In genomic region chr3:880371-880770, GRCh38 we compare ENCODE assay signal across 16 cellular contexts.
DNase-seq lines count a peak whose midpoint lies in the region; TF ChIP-seq lines count a peak whose summit lies in the region.
"Had no signal": no experiment of that assay in that cellular context is flagged by ENCODE, and none has a peak within 500 bp of the region (broad histone marks: within the 10 kb centered on the region; RNA-seq: fewer than 3 reads in every experiment).

No MANE protein-coding gene starts in this region.

- H3K27me3 ChIP-seq in endodermal cell (ENCODE audit: control insufficient read depth, insufficient read depth, low read length, poor library complexity, severe bottlenecking), result no peaks in the 10 kb centered on the region
- no peaks in the 10 kb centered on the region for H3K27me3 ChIP-seq in CD4-positive, alpha-beta memory T cell (ENCODE audit: insufficient read depth, low read length)

- no peak overlapping the region for H3K9ac ChIP-seq in endodermal cell (ENCODE audit: extremely low read depth, low read length, poor library complexity, severe bottlenecking)

- DNase-seq in NCI-H82 (lab: John Stamatoyannopoulos, UW) (peak; percentile 90), endodermal cell (no peak), retina (peak; percentile 5), immature natural killer cell (no peak), AML-193 (lab: John Stamatoyannopoulos, UW) (no peak)
- no peak for DNase-seq in CD4-positive, alpha-beta memory T cell
- DNase-seq: ACHN; CD4-positive, alpha-beta T cell; DMS 273 treated with DMSO at 0.1 percent for 48 hours; DMS53; DND-41; EL; HCEC 1CT had no signal

- H3K9me3 Mint-ChIP-seq in endodermal cell (peaks cover 8% of the 10 kb centered on the region), immature natural killer cell (peaks cover 11 to 43% (median 20%) of the 10 kb centered on the region in 6 donors)
- H3K9me3 Mint-ChIP-seq in CD4-positive, alpha-beta memory T cell, result peaks cover 0 to 9% (median 3%) of the 10 kb centered on the region in 8 donors

- H3K36me3 Mint-ChIP-seq in endodermal cell (ENCODE audit: low read depth), result no peaks in the 10 kb centered on the region
- H3K36me3 Mint-ChIP-seq in immature natural killer cell, result peaks cover 0 to 5% (median 0%) of the 10 kb centered on the region in 3 donors
- no peaks in the 10 kb centered on the region for H3K36me3 Mint-ChIP-seq in CD4-positive, alpha-beta memory T cell

- no peaks in the 10 kb centered on the region for H3K4me1 ChIP-seq in endodermal cell (ENCODE audit: control insufficient read depth, insufficient read depth, low read length)
- H3K4me1 ChIP-seq in CD4-positive, alpha-beta memory T cell (ENCODE audit: insufficient read depth, low read length), result no peaks in the 10 kb centered on the region

- H3K27ac Mint-ChIP-seq in endodermal cell (peak overlapping the region; percentile 80), immature natural killer cell (no peak overlapping the region)
- H3K27ac Mint-ChIP-seq in CD4-positive, alpha-beta memory T cell, result no peak overlapping the region
- H3K27ac Mint-ChIP-seq: CD4-positive, alpha-beta T cell had no signal

- H3K4me3 Mint-ChIP-seq in endodermal cell (no peak overlapping the region), immature natural killer cell (no peak overlapping the region)
- H3K4me3 Mint-ChIP-seq in CD4-positive, alpha-beta memory T cell, result no peak overlapping the region
- H3K4me3 Mint-ChIP-seq: CD4-positive, alpha-beta T cell had no signal

- CTCF ChIA-PET in CD4-positive, alpha-beta memory T cell (lab: Charles Lee; ENCODE audit: partially characterized antibody), result no interaction called here

- H3K27me3 Mint-ChIP-seq in endodermal cell (ENCODE audit: insufficient read depth) (peaks cover 24% of the 10 kb centered on the region), immature natural killer cell (ENCODE audit: low read depth in 3 of 3) (peaks cover 0 to under 1% (median 0%) of the 10 kb centered on the region in 3 donors)
- no peaks in the 10 kb centered on the region for H3K27me3 Mint-ChIP-seq in CD4-positive, alpha-beta memory T cell
- H3K27me3 Mint-ChIP-seq: CD4-positive, alpha-beta T cell had no signal

- H3K4me1 Mint-ChIP-seq in endodermal cell (peaks cover 27% of the 10 kb centered on the region), immature natural killer cell (no peaks in the 10 kb centered on the region)
- H3K4me1 Mint-ChIP-seq in CD4-positive, alpha-beta memory T cell, result no peaks in the 10 kb centered on the region

- H3K36me3 ChIP-seq in endodermal cell (ENCODE audit: control insufficient read depth, insufficient read depth, low read length), result no peaks in the 10 kb centered on the region
- H3K36me3 ChIP-seq in CD4-positive, alpha-beta memory T cell (ENCODE audit: insufficient read depth, low read length), result no peaks in the 10 kb centered on the region

- peaks cover 77% of the 10 kb centered on the region for H3K9me3 ChIP-seq in endodermal cell (ENCODE audit: control insufficient read depth, low read length)
- H3K9me3 ChIP-seq in CD4-positive, alpha-beta memory T cell (ENCODE audit: control insufficient read depth in 1 of 2, low read length in 2 of 2), result peaks cover 0 to 3% of the 10 kb centered on the region in 2 donors

- WGBS in endodermal cell (ENCODE audit: insufficient coverage in 1 of 2, insufficient read length in 1 of 2), 2 experiments, result 85 to 90% methylated on average over 2 to 3 of the region's 3 CpGs

- POLR2A ChIA-PET in CD4-positive, alpha-beta memory T cell (lab: Charles Lee; ENCODE audit: partially characterized antibody), result no interaction called here

- no peak overlapping the region for H3K27ac ChIP-seq in endodermal cell (ENCODE audit: low read depth, low read length)
- no peak overlapping the region for H3K27ac ChIP-seq in CD4-positive, alpha-beta memory T cell (ENCODE audit: low read depth, low read length)
- H3K27ac ChIP-seq: C4-2B, HL-60 had no signal

- intact Hi-C loops in CD4-positive, alpha-beta memory T cell (cut with micrococcal nuclease), result no loop called here

- H3K4me3 ChIP-seq in endodermal cell (ENCODE audit: low read length), result no peak overlapping the region
- no peak overlapping the region for H3K4me3 ChIP-seq in CD4-positive, alpha-beta memory T cell (ENCODE audit: low read length in 2 of 2)
- H3K4me3 ChIP-seq: GM12878 had no signal

- TF ChIP-seq CTCF in endodermal cell (conservative IDR thresholded peaks at IDR 0.05), result no peak

Comparison
In these comparisons a context has a peak if more than half of its experiments do, and no peak if none do; other contexts are left out.
1. DNase-seq: peak in NCI-H82 (single experiment) and retina (single experiment); none in endodermal cell (single experiment), immature natural killer cell (0 of 3), CD4-positive, alpha-beta memory T cell (0 of 5) and AML-193 (0 of 2).